Comparison of ENCODE assay signal across 10 cellular contexts in the genomic region with DNA sequence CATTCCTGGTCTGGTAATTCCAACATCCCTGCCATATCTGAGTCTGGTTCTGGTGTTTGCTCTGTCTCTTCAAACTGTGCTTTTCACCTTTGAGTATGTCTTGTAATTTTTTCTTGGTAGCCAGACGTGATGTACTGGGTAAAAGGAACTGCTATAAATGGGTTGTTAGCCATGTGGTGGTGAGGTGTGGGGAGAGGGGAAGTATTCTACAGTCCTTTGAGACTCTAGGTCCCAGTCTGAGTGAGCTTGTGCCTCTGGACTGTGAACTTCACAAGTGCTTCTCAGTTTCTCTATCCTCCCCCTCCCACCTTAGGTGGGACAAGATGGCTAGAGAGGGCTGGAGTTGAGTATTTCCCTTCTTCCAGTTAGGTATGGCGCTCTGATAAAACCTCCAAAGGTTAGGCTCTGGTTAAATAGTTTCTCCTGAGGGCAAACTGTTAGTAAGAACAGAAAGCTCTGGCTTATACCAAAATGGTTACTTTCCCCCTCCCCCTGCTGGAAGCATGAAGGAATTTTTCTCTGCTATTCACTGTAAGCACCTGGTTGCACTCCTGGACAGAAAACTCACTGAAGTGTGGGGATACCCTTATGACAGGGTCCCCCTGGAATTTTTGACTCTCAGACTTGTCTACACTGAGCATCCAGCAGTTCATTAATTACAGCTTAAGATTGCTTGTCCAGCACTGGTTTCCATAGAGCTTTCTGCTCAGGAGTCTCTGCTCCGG.
DNase-seq lines count a peak whose midpoint lies in the region; ATAC-seq, FAIRE-seq and TF ChIP-seq lines count a peak whose summit lies in the region.
"Had no signal": no experiment of that assay in that cellular context is flagged by ENCODE, and none has a peak within 500 bp of the region (broad histone marks: within the 10 kb centered on the region; RNA-seq: fewer than 3 reads in every experiment).

No MANE protein-coding gene starts in this region.

- no peaks in the 10 kb centered on the region for H4K20me1 ChIP-seq in OCI-LY7 (ENCODE audit: insufficient read depth, low read length)

- peak; percentile 82 to 85 for ATAC-seq in A549

- H3K79me2 ChIP-seq in OCI-LY7 (ENCODE audit: insufficient read depth, low read depth, low read length) = no peaks in the 10 kb centered on the region

- H3K4me3 ChIP-seq in A549 (no peak overlapping the region), GM12864 (ENCODE audit: low read depth, low read length) (no peak overlapping the region), OCI-LY7 (ENCODE audit: low read depth, low read length, poor library complexity, severe bottlenecking) (no peak overlapping the region)

- no TSS peak for BruUV-seq in OCI-LY7 (replicated peaks; lab: Mats Ljungman, UMichigan)

- peak in 1 of 2 experiments; percentile 33; a peak in 2 of 5 replicates for TF ChIP-seq RAD21 in A549 (conservative IDR thresholded peaks at IDR 0.05 in 1 of 2, IDR thresholded peaks at IDR 0.05 in 1 of 2)

- no peaks in the 10 kb centered on the region for H3K9me2 ChIP-seq in OCI-LY7 (ENCODE audit: insufficient read depth, low read length)

- DNase-seq in A549 (ENCODE audit: low read depth in 1 of 2, low spot score in 1 of 2) = peak; percentile 55 to 63
- DNase-seq in GM12864 (ENCODE audit: low read depth) = peak; percentile 41
- no peak for DNase-seq in OCI-LY7 (ENCODE audit: low spot score)
- peak; percentile 88 for DNase-seq in glomerular visceral epithelial cell (ENCODE audit: extremely low spot score)
- no peak for DNase-seq in superior temporal gyrus (ENCODE audit: extremely low spot score)
- DNase-seq in cerebellum (ENCODE audit: low spot score) = no peak
- DNase-seq in ecto neural progenitor cell (ENCODE audit: low spot score) = no peak
- DNase-seq in C1 segment of cervical spinal cord (lab: John Stamatoyannopoulos, UW) = no peak
- DNase-seq: MV-4-11, T-helper 2 cell had no signal

- WGBS in A549 (ENCODE audit: missing lambda C conversion rate) = 75% methylated on average over 3 of the region's 3 CpGs

- TF ChIP-seq CTCF in A549 (IDR thresholded peaks at IDR 0.05) = peak; percentile 43
- peak; percentile 38 for TF ChIP-seq CTCF in GM12864 (IDR thresholded peaks at IDR 0.05; ENCODE audit: low read depth, low read length, missing control alignments)
- TF ChIP-seq CTCF in OCI-LY7 (conservative IDR thresholded peaks at IDR 0.05; ENCODE audit: low read length) = peak; percentile 34; the same call in 1 of the 2 replicates

- peak; percentile 23 for FAIRE-seq in A549 (lab: Jason Lieb, UNC)

- H3K4me1 ChIP-seq in A549 = peaks cover 9% of the 10 kb centered on the region; the same call in 1 of the 3 replicates
- no peaks in the 10 kb centered on the region for H3K4me1 ChIP-seq in OCI-LY7 (ENCODE audit: insufficient read depth, low read length, poor library complexity, severe bottlenecking)

- no peak overlapping the region for H3K4me2 ChIP-seq in A549
- H3K4me2 ChIP-seq in OCI-LY7 (ENCODE audit: low read length) = no peak overlapping the region

- H3K36me3 ChIP-seq in OCI-LY7 (ENCODE audit: insufficient read depth, low read length) = no peaks in the 10 kb centered on the region

- POLR2A ChIA-PET in A549 (lab: Yijun Ruan, JAX) (interaction anchor here (2.0 kb wide), 1 partner anchor 245 kb away, joined by 5 read pairs; the partner anchor contains the start of gene TANC2), OCI-LY7 (lab: Charles Lee) (interaction anchor here (0.6 kb wide), 1 partner anchor 882 kb away, joined by 5 read pairs; no protein-coding TSS in a partner anchor)

- peak overlapping the region; percentile 19 to 24; a peak in 3 of 6 replicates for H3K27ac ChIP-seq in A549
- no peak overlapping the region for H3K27ac ChIP-seq in OCI-LY7 (ENCODE audit: low read depth, low read length, poor library complexity, severe bottlenecking)

- intact Hi-C loops in OCI-LY7 (cut with micrococcal nuclease; ENCODE audit: unreplicated experiment) = loop anchor here (5.0 kb wide), 1 partner anchor 247 kb away; the partner anchor contains the start of gene TANC2

- H3K9me3 ChIP-seq in A549 = no peaks in the 10 kb centered on the region
- no peaks in the 10 kb centered on the region for H3K9me3 ChIP-seq in OCI-LY7 (ENCODE audit: low read length)

- TF ChIP-seq EP300 in A549 (IDR thresholded peaks at IDR 0.05) = no peak

- TF ChIP-seq POLR2A in A549 (IDR thresholded peaks at IDR 0.05; ENCODE audit: low read length) = no peak

- CTCF ChIA-PET in A549 (lab: Yijun Ruan, JAX) = interaction anchor here (0.6 to 2.2 kb wide), 21 partner anchors 9 to 686 kb away, joined by 3 to 10 read pairs (median 4); no protein-coding TSS in a partner anchor
- CTCF ChIA-PET in OCI-LY7 (lab: Charles Lee; ENCODE audit: unreplicated experiment) = no interaction called here

- no peak overlapping the region for H2AFZ ChIP-seq in OCI-LY7 (ENCODE audit: low read length)

TF ChIP-seq in A549, 52 proteins besides CTCF, POLR2A, EP300 and RAD21:
- no peak for TF ChIP-seq SREBF2 (IDR thresholded peaks at IDR 0.05)
- no peak for TF ChIP-seq KDM1A (IDR thresholded peaks at IDR 0.05; ENCODE audit: low read depth)
- TF ChIP-seq SMC3 (IDR thresholded peaks at IDR 0.05) = no peak
- TF ChIP-seq TP53 (CRISPR knock-in tag; IDR thresholded peaks at IDR 0.05) = no peak
- TF ChIP-seq POLR2AphosphoS2 (conservative IDR thresholded peaks at IDR 0.05; ENCODE audit: low read length) = no peak
- no peak for TF ChIP-seq KDM5A (IDR thresholded peaks at IDR 0.05)
- TF ChIP-seq FOXS1 (CRISPR knock-in tag; IDR thresholded peaks at IDR 0.05) = no peak
- TF ChIP-seq NFE2L2 (conservative IDR thresholded peaks at IDR 0.05; ENCODE audit: low read length) = no peak
- no peak for TF ChIP-seq EHMT2 (IDR thresholded peaks at IDR 0.05; ENCODE audit: low read depth)
- no peak for TF ChIP-seq RNF2 (IDR thresholded peaks at IDR 0.05; ENCODE audit: borderline replicate concordance, low read depth)
- no peak for TF ChIP-seq MYC (IDR thresholded peaks at IDR 0.05; ENCODE audit: borderline replicate concordance, low read length)

Comparison
In these comparisons a context has a peak if more than half of its experiments do, and no peak if none do; other contexts are left out.
1. DNase-seq: peak in A549 (2 of 2), GM12864 (single experiment) and glomerular visceral epithelial cell (single experiment); none in OCI-LY7 (single experiment), superior temporal gyrus (single experiment), cerebellum (single experiment), ecto neural progenitor cell (single experiment) and C1 segment of cervical spinal cord (0 of 14).
2. Peak in every context shown above with its lines, with median percentiles within 50 percentile points of each other: CTCF ChIP-seq.